In genomic region chr15:68053001-68053400, GRCh38 we compare ENCODE assay signal across 20 cellular contexts. TPM values are rescaled to one million over a fixed set of nuclear protein-coding genes. Genes with fewer than 3 reads are reported as not detected.
DNase-seq lines count a peak whose midpoint lies in the region; ATAC-seq, FAIRE-seq and TF ChIP-seq lines count a peak whose summit lies in the region.
"Had no signal": no experiment of that assay in that cellular context is flagged by ENCODE, and none has a peak within 500 bp of the region (broad histone marks: within the 10 kb centered on the region; RNA-seq: fewer than 3 reads in every experiment).

No MANE protein-coding gene starts in this region.

- peak overlapping the region; percentile 95 for H3K4me2 ChIP-seq in HepG2 (ENCODE audit: low read depth, low read length)

- H3K9me3 ChIP-seq in HepG2 (ENCODE audit: low read length) (no peaks in the 10 kb centered on the region), right lobe of liver (no peaks in the 10 kb centered on the region), T-helper 17 cell (ENCODE audit: control insufficient read depth, low read length, poor library complexity, severe bottlenecking) (no peaks in the 10 kb centered on the region), iPS-20b (ENCODE audit: insufficient read depth, low read depth, low read length) (no peaks in the 10 kb centered on the region), WERI-Rb-1 (ENCODE audit: severe bottlenecking) (no peaks in the 10 kb centered on the region)
- H3K9me3 ChIP-seq: body of pancreas had no signal

- peaks cover 34% of the 10 kb centered on the region for H3K4me1 Mint-ChIP-seq in T-helper 17 cell

- intact Hi-C loops in HepG2 (cut with micrococcal nuclease; ENCODE audit: unreplicated experiment) (loop anchor here (2.0 to 10.0 kb wide), 4 partner anchors 102 to 1344 kb away; partner anchors contain the start of gene RNU6-1), right lobe of liver (cut with DNase I) (no loop called here)

- FAIRE-seq in HepG2 (lab: Jason Lieb, UNC), result no peak
- FAIRE-seq: D721Med, GM12892 had no signal

- H3K27ac ChIP-seq in HepG2 (ENCODE audit: extremely low read length, insufficient read depth, low read length) (peak overlapping the region; percentile 77), right lobe of liver (no peak overlapping the region), iPS-20b (ENCODE audit: low read length) (no peak overlapping the region), WERI-Rb-1 (no peak overlapping the region; the same call in 1 of the 2 replicates)
- H3K27ac ChIP-seq: body of pancreas, GM23248 had no signal

- peaks cover 49% of the 10 kb centered on the region for H3K4me1 ChIP-seq in HepG2 (ENCODE audit: insufficient read depth, low read length)
- peaks cover 0 to 18% (median 8%) of the 10 kb centered on the region in 4 donors for H3K4me1 ChIP-seq in right lobe of liver
- peaks cover 31% of the 10 kb centered on the region for H3K4me1 ChIP-seq in iPS-20b (ENCODE audit: insufficient read depth, low read length)

- 86% methylated on average over 6 of the region's 6 CpGs for WGBS in HepG2 (ENCODE audit: low lambda C conversion rate)
- WGBS in right lobe of liver (ENCODE audit: insufficient coverage, low coverage, low lambda C conversion rate, missing lambda C conversion rate), result 79% methylated on average over 6 of the region's 6 CpGs

- in situ Hi-C loops in HepG2 (cut with HindIII; ENCODE audit: extremely low pct_ligation_motif_present, low pct_unique_long_range_greater_than_20kb), result loop anchor here (5.0 kb wide), 1 partner anchor 191 kb away; no protein-coding TSS in a partner anchor

- H3K36me3 ChIP-seq in HepG2 (replicated peaks in 1 of 2; ENCODE audit: control insufficient read depth in 1 of 2, insufficient read depth in 2 of 2, low read length in 2 of 2) (no peaks in the 10 kb centered on the region), right lobe of liver (no peaks in the 10 kb centered on the region), iPS-20b (ENCODE audit: insufficient read depth, low read depth, low read length) (no peaks in the 10 kb centered on the region), WERI-Rb-1 (no peaks in the 10 kb centered on the region)

- H4K20me1 ChIP-seq in HepG2 (ENCODE audit: insufficient read depth, low read length), result peaks cover 28% of the 10 kb centered on the region

- H3K27me3 ChIP-seq in HepG2 (ENCODE audit: control insufficient read depth in 1 of 2, insufficient read depth in 2 of 2, low read length in 2 of 2) (no peaks in the 10 kb centered on the region), right lobe of liver (no peaks in the 10 kb centered on the region), iPS-20b (ENCODE audit: insufficient read depth, low read length) (peaks cover 13% of the 10 kb centered on the region; the same call in 1 of the 2 replicates), WERI-Rb-1 (ENCODE audit: insufficient read depth, low read depth, severe bottlenecking) (no peaks in the 10 kb centered on the region)
- H3K27me3 ChIP-seq: body of pancreas had no signal

- TF ChIP-seq EP300 in HepG2 (IDR thresholded peaks at IDR 0.05; ENCODE audit: low read depth in 2 of 2, low read length in 2 of 2), result no peak
- no peak for TF ChIP-seq EP300 in HepG2 (CRISPR knock-in tag; IDR thresholded peaks at IDR 0.05; ENCODE audit: borderline replicate concordance)

- ATAC-seq in HepG2, result no peak
- no peak for ATAC-seq in right lobe of liver
- no peak for ATAC-seq in T-helper 17 cell
- ATAC-seq: body of pancreas had no signal

- H3K36me3 Mint-ChIP-seq in T-helper 17 cell (ENCODE audit: low read depth), result no peaks in the 10 kb centered on the region

- TF ChIP-seq CTCF in HepG2 (CRISPR knock-in tag; IDR thresholded peaks at IDR 0.05) (no peak), right lobe of liver (IDR thresholded peaks at IDR 0.05) (no peak), WERI-Rb-1 (IDR thresholded peaks at IDR 0.05; ENCODE audit: low read depth, low read length) (no peak)

- H3K4me3 Mint-ChIP-seq in T-helper 17 cell, result peak overlapping the region; percentile 98

- CTCF ChIA-PET in HepG2 (lab: Yijun Ruan, JAX; ENCODE audit: low intra/inter-chr PET ratio, low total read pairs), result no interaction called here

- H3K9ac ChIP-seq in HepG2 (ENCODE audit: insufficient read depth, low read depth, low read length), result no peak overlapping the region
- no peak overlapping the region; the same call in 1 of the 2 replicates for H3K9ac ChIP-seq in iPS-20b (ENCODE audit: low read depth, low read length)

- H3K27me3 Mint-ChIP-seq in T-helper 17 cell, result peaks cover 19% of the 10 kb centered on the region

- peak overlapping the region in 2 of 3 experiments; percentile 87 to 100; a peak in 2 of 6 replicates for H3K4me3 ChIP-seq in HepG2 (replicated peaks in 1 of 3; ENCODE audit: insufficient read depth in 1 of 3, low read depth in 2 of 3, low read length in 3 of 3)
- H3K4me3 ChIP-seq in right lobe of liver, result no peak overlapping the region
- peak overlapping the region; percentile 64 for H3K4me3 ChIP-seq in iPS-20b (ENCODE audit: low read length)
- no peak overlapping the region for H3K4me3 ChIP-seq in WERI-Rb-1 (ENCODE audit: low read depth, low read length)

- TF ChIP-seq RAD21 in HepG2 (CRISPR knock-in tag; IDR thresholded peaks at IDR 0.05), result no peak

- no TSS peak for BruUV-seq in HepG2 (replicated peaks; lab: Mats Ljungman, UMichigan)

- H2AFZ ChIP-seq in HepG2 (ENCODE audit: low read length), result no peak overlapping the region

- H3K27ac Mint-ChIP-seq in T-helper 17 cell, result no peak overlapping the region

- no peak for DNase-seq in HepG2 (ENCODE audit: low spot score)
- DNase-seq in right lobe of liver, result no peak
- no peak for DNase-seq in T-helper 17 cell
- no peak for DNase-seq in WERI-Rb-1
- DNase-seq in OCI-M1 (lab: John Stamatoyannopoulos, UW), result no peak
- no peak for DNase-seq in cerebellar cortex (ENCODE audit: low spot score)
- no peak for DNase-seq in NCI-H774 (lab: John Stamatoyannopoulos, UW)
- DNase-seq: activated CD4-positive, alpha-beta T cell treated with anti-CD3 and anti-CD28 coated beads for 48 hours; activated effector memory CD4-positive, alpha-beta T cell treated with anti-CD3 and anti-CD28 coated beads, Interleukin-2, amount 50 U/mL, for 16 hours; body of pancreas; dermis blood vessel endothelial cell; GDM1; islet precursor cell; NCI-H1436 treated with DMSO at 0.1 percent for 48 hours; nucleus accumbens; SIG-M5 had no signal

- TF ChIP-seq POLR2A in HepG2 (IDR thresholded peaks at IDR 0.05; ENCODE audit: insufficient read depth in 1 of 2, low read depth in 2 of 2, low read length in 2 of 2), result no peak
- TF ChIP-seq POLR2A in right lobe of liver (IDR thresholded peaks at IDR 0.05), result no peak

- peaks cover 33% of the 10 kb centered on the region for H3K79me2 ChIP-seq in HepG2 (ENCODE audit: insufficient read depth, low read length)

- POLR2A ChIA-PET in HepG2 (lab: Yijun Ruan, JAX), result interaction anchor here (1.0 kb wide), 1 partner anchor 212 kb away, joined by 3 read pairs; no protein-coding TSS in a partner anchor

TF ChIP-seq in HepG2, 621 proteins besides CTCF, POLR2A, EP300 and RAD21 (continues in another document):
- no peak for TF ChIP-seq ZC3H4 (CRISPR knock-in tag; IDR thresholded peaks at IDR 0.05; ENCODE audit: borderline replicate concordance)
- TF ChIP-seq ZNF282 (IDR thresholded peaks at IDR 0.05; ENCODE audit: partially characterized antibody), result no peak
- no peak for TF ChIP-seq SMAD1 (CRISPR knock-in tag; IDR thresholded peaks at IDR 0.05; ENCODE audit: borderline replicate concordance, low read depth)
- no peak for TF ChIP-seq ZNF761 (CRISPR knock-in tag; conservative IDR thresholded peaks at IDR 0.05)
- no peak for TF ChIP-seq ADNP (CRISPR knock-in tag; IDR thresholded peaks at IDR 0.05)
- TF ChIP-seq, protein P1, sequence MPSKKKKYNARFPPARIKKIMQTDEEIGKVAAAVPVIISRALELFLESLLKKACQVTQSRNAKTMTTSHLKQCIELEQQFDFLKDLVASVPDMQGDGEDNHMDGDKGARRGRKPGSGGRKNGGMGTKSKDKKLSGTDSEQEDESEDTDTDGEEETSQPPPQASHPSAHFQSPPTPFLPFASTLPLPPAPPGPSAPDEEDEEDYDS (CRISPR knock-in tag; IDR thresholded peaks at IDR 0.05), result no peak
- TF ChIP-seq ATM (IDR thresholded peaks at IDR 0.05; ENCODE audit: borderline replicate concordance), result no peak
- no peak for TF ChIP-seq ARNTL (CRISPR knock-in tag; IDR thresholded peaks at IDR 0.05)

RNA-seq across cellular contexts. Expression of gene PIAS1, which starts 1.1 kb away (rescaled TPM):
- total RNA-seq in HepG2 (2016; rRNA removed; fragmentation: Illumina TruSeq; extraction: Trizol) (20.7 and 23.2 TPM in 2 replicates), right lobe of liver (10 to 100 TPM in 5 of 6 experiments, 1 to 10 TPM in 1; 8.1 to 17.3 (median 13.1) TPM), T-helper 17 cell (10 to 100 TPM; 76.7 to 81.9 TPM)
- 13.3 and 13.7 TPM in 2 replicates for total RNA-seq in HepG2 (2016; cell fraction: cytosol; rRNA removed; fragmentation: Illumina TruSeq; extraction: Trizol; ENCODE audit: low read depth)
- 19.2 and 20.9 TPM in 2 replicates for total RNA-seq in HepG2 (2016; cell fraction: insoluble cytoplasmic fraction; rRNA removed; fragmentation: Illumina TruSeq; extraction: Trizol)
- 15.7 and 17.4 TPM in 2 replicates for total RNA-seq in HepG2 (2016; cell fraction: membrane; rRNA removed; fragmentation: Illumina TruSeq; extraction: Trizol)
- 40.8 and 44.2 TPM in 2 replicates for total RNA-seq in HepG2 (2016; cell fraction: nucleus; rRNA removed; fragmentation: Illumina TruSeq; extraction: Trizol)
- polyA plus RNA-seq in HepG2 (2011; rRNA removed), result 27.8 and 33.7 TPM in 2 replicates
- 20.2 and 22.2 TPM in 2 replicates for polyA plus RNA-seq in HepG2 (2011; cell fraction: cytosol; rRNA removed)
- 52.0 and 60.6 TPM in 2 replicates for polyA plus RNA-seq in HepG2 (2011; cell fraction: nucleus; rRNA removed)
- polyA plus RNA-seq in HepG2 (2012), result 21.4 and 23.7 TPM in 2 replicates
- polyA plus RNA-seq in HepG2 (2016; cell fraction: cytosol; fragmentation: Illumina TruSeq; extraction: Trizol; ENCODE audit: low read depth), result 1.9 and 2.4 TPM in 2 replicates
- polyA plus RNA-seq in HepG2 (2016; cell fraction: insoluble cytoplasmic fraction; fragmentation: Illumina TruSeq; extraction: Trizol; ENCODE audit: low read depth), result 26.7 and 30.0 TPM in 2 replicates
- 4.2 and 4.8 TPM in 2 replicates for polyA plus RNA-seq in HepG2 (2016; cell fraction: membrane; fragmentation: Illumina TruSeq; extraction: Trizol; ENCODE audit: low read depth)
- polyA plus RNA-seq in HepG2 (2016; cell fraction: nucleus; fragmentation: Illumina TruSeq; extraction: Trizol; ENCODE audit: insufficient read depth, low read depth), result 25.3 and 26.6 TPM in 2 replicates
- polyA minus RNA-seq in HepG2 (2011; rRNA and poly(A)+ RNA removed; ENCODE audit: low replicate concordance), result 79.4 and 97.0 TPM in 2 replicates
- polyA minus RNA-seq in HepG2 (2011; cell fraction: cytosol; rRNA and poly(A)+ RNA removed), result 25.3 and 29.3 TPM in 2 replicates
- 120 and 122 TPM in 2 replicates for polyA minus RNA-seq in HepG2 (2011; cell fraction: nucleus; rRNA and poly(A)+ RNA removed)

Comparison
In these comparisons a context has a peak if more than half of its experiments do, and no peak if none do; other contexts are left out.
1. H3K4me3 ChIP-seq: peak in HepG2 (2 of 3) and iPS-20b (single experiment); none in right lobe of liver (0 of 3) and WERI-Rb-1 (single experiment).